ENCODE assay signal across 1 cellular context in the genomic region with DNA sequence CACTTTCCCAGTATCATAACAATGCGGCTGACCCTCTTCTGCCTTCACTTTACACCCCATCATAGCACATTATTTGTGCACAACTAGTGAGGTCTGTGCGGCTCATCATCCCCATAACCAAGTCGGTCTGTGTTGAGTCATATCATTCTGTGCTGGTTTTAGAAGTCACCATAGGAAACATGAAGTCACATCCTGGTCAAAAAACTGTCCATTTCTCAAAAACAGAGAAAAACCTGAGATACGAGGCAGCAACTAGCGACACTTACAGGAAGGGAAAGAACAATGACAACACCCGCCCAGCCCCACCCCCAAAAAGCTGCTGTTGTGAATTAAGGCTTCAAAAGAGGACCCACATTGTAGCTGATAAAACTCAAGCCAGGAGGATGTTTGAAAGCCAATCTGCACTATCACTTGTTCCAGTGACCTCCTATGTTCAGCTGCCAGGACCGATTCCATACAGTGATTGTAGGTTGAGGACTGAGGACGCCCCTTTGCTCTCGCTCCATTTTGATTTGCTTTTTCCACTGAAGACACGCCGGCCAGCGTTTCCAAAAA.
TF ChIP-seq lines count a peak whose summit lies in the region.

No MANE protein-coding gene starts in this region.

TF ChIP-seq in IMR-90, 13 proteins besides CTCF, POLR2A, EP300 and RAD21 (continued from another document):
- TF ChIP-seq BHLHE40 (IDR thresholded peaks at IDR 0.05; ENCODE audit: low read depth, low read length) (no peak), RCOR1 (IDR thresholded peaks at IDR 0.05; ENCODE audit: insufficient replicate concordance, low read length) (no peak), SMC3 (IDR thresholded peaks at IDR 0.05; ENCODE audit: low read depth, low read length) (no peak), CEBPB (IDR thresholded peaks at IDR 0.05; ENCODE audit: low read depth, low read length) (no peak), RFX5 (IDR thresholded peaks at IDR 0.05; ENCODE audit: low read depth, low read length) (no peak), FOS (IDR thresholded peaks at IDR 0.05; ENCODE audit: low read depth, low read length) (no peak), MAFK (IDR thresholded peaks at IDR 0.05; ENCODE audit: low read depth, low read length) (no peak)
- TF ChIP-seq, protein P1, sequence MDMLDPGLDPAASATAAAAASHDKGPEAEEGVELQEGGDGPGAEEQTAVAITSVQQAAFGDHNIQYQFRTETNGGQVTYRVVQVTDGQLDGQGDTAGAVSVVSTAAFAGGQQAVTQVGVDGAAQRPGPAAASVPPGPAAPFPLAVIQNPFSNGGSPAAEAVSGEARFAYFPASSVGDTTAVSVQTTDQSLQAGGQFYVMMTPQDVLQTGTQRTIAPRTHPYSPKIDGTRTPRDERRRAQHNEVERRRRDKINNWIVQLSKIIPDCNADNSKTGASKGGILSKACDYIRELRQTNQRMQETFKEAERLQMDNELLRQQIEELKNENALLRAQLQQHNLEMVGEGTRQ (IDR thresholded peaks at IDR 0.05; ENCODE audit: low read depth, low read length), result no peak
